Comparison of ENCODE assay signal across 1 cellular context in the genomic region with DNA sequence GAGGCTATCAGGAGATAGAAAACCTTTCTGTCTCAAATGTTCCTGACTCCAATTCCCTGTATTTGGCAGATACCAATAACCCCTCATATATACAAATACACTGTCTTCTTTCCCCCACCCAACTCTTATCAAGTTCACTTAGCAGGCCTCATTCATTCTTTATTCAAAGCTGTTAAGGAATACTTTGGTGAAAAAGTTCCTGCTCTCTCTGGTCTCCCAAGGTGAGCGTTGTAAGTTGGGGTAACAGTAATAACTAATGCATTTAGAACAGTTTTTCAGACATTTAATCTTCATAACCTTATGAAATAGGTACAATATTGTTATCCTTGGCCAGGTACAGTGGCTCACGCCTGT.
TF ChIP-seq lines count a peak whose summit lies in the region.

No MANE protein-coding gene starts in this region.

TF ChIP-seq in GM12878, 131 proteins besides CTCF, POLR2A, EP300 and RAD21:
- TF ChIP-seq, protein P1, sequence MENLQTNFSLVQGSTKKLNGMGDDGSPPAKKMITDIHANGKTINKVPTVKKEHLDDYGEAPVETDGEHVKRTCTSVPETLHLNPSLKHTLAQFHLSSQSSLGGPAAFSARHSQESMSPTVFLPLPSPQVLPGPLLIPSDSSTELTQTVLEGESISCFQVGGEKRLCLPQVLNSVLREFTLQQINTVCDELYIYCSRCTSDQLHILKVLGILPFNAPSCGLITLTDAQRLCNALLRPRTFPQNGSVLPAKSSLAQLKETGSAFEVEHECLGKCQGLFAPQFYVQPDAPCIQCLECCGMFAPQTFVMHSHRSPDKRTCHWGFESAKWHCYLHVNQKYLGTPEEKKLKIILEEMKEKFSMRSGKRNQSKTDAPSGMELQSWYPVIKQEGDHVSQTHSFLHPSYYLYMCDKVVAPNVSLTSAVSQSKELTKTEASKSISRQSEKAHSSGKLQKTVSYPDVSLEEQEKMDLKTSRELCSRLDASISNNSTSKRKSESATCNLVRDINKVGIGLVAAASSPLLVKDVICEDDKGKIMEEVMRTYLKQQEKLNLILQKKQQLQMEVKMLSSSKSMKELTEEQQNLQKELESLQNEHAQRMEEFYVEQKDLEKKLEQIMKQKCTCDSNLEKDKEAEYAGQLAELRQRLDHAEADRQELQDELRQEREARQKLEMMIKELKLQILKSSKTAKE (IDR thresholded peaks at IDR 0.05; ENCODE audit: low read depth, poor library complexity, severe bottlenecking), result peak; percentile 28
- no peak for TF ChIP-seq CBX5 (IDR thresholded peaks at IDR 0.05; ENCODE audit: low read depth)
- TF ChIP-seq, protein P2, sequence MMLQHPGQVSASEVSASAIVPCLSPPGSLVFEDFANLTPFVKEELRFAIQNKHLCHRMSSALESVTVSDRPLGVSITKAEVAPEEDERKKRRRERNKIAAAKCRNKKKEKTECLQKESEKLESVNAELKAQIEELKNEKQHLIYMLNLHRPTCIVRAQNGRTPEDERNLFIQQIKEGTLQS (IDR thresholded peaks at IDR 0.05; ENCODE audit: borderline replicate concordance, extremely low read depth, low read depth, low read length), result no peak
